Comparison of ENCODE assay signal across 1 cellular context in genomic region chr10:98778277-98778759, GRCh38.
TF ChIP-seq lines count a peak whose summit lies in the region.

No MANE protein-coding gene starts in this region.

TF ChIP-seq in K562, 482 proteins besides CTCF, POLR2A, EP300 and RAD21 (continued from another document and continues in another):
- TF ChIP-seq TSHZ1 (CRISPR knock-in tag; IDR thresholded peaks at IDR 0.05) (no peak), ZNF785 (CRISPR knock-in tag; IDR thresholded peaks at IDR 0.05) (no peak), SOX6 (IDR thresholded peaks at IDR 0.05) (peak; percentile 68), KDM1A (IDR thresholded peaks at IDR 0.05) (peak; percentile 87 to 92), MXI1 (IDR thresholded peaks at IDR 0.05; ENCODE audit: low read depth, low read length) (no peak), ZFP1 (CRISPR knock-in tag; IDR thresholded peaks at IDR 0.05) (no peak), IRF1 (CRISPR knock-in tag; IDR thresholded peaks at IDR 0.05; ENCODE audit: borderline replicate concordance) (no peak), ESRRA (IDR thresholded peaks at IDR 0.05; ENCODE audit: borderline replicate concordance, low read depth) (peak; percentile 74; the same call in 1 of the 2 replicates), NCOR1 (IDR thresholded peaks at IDR 0.05) (peak; percentile 90), ARNT (IDR thresholded peaks at IDR 0.05) (peak; percentile 50 to 59; a peak in 1 of 4 replicates), BDP1 (IDR thresholded peaks at IDR 0.05; ENCODE audit: insufficient read depth, insufficient read length) (no peak), GTF2E2 (tag; IDR thresholded peaks at IDR 0.05) (0 out of 2 replicates have a peak, but pooled peaks have one; percentile 44), ZNF175 (CRISPR knock-in tag; IDR thresholded peaks at IDR 0.05; ENCODE audit: low read depth) (peak; percentile 84), FIP1L1 (IDR thresholded peaks at IDR 0.05; ENCODE audit: low read depth, low read length, poor library complexity, severe bottlenecking) (no peak), VEZF1 (CRISPR knock-in tag; IDR thresholded peaks at IDR 0.05) (peak; percentile 64), HES1 (IDR thresholded peaks at IDR 0.05; ENCODE audit: low read depth) (peak; percentile 46; the same call in 1 of the 2 replicates), TAL1 (IDR thresholded peaks at IDR 0.05) (peak; percentile 91), FOXM1 (IDR thresholded peaks at IDR 0.05; ENCODE audit: low read depth) (peak; percentile 71), FOXM1 (CRISPR knock-in tag; IDR thresholded peaks at IDR 0.05; ENCODE audit: low read depth) (no peak), TCF3 (CRISPR knock-in tag; IDR thresholded peaks at IDR 0.05) (peak; percentile 95), ZBTB7A (IDR thresholded peaks at IDR 0.05; ENCODE audit: borderline replicate concordance, control insufficient read depth, low read depth, low read length) (peak; percentile 80; the same call in 1 of the 2 replicates), NCOA2 (IDR thresholded peaks at IDR 0.05; ENCODE audit: partially characterized antibody in 2 of 2) (peak in 1 of 2 experiments; percentile 39), ZMIZ1 (IDR thresholded peaks at IDR 0.05; ENCODE audit: low read depth in 2 of 2, low read length in 2 of 2) (peak in 1 of 2 experiments; percentile 89; a peak in 2 of 4 replicates), SNIP1 (IDR thresholded peaks at IDR 0.05; ENCODE audit: low read depth) (no peak), RBM14 (IDR thresholded peaks at IDR 0.05; ENCODE audit: borderline replicate concordance, insufficient read depth, low read depth, low read length) (no peak), CBFA2T2 (conservative IDR thresholded peaks at IDR 0.05) (peak; percentile 91), CEBPB (tag; IDR thresholded peaks at IDR 0.05) (peak; percentile 66), SPI1 (IDR thresholded peaks at IDR 0.05; ENCODE audit: borderline replicate concordance, low read depth, low read length) (peak; percentile 61; the same call in 1 of the 2 replicates), KLF13 (tag; IDR thresholded peaks at IDR 0.05; ENCODE audit: borderline replicate concordance, low read depth) (no peak), NR2C2 (CRISPR knock-in tag; IDR thresholded peaks at IDR 0.05) (no peak), NR2C2 (tag; IDR thresholded peaks at IDR 0.05) (peak; percentile 53), POLR2AphosphoS5 (IDR thresholded peaks at IDR 0.05; ENCODE audit: control insufficient read depth, insufficient read depth, low read depth, low read length) (peak; percentile 83), SMAD4 (CRISPR knock-in tag; conservative IDR thresholded peaks at IDR 0.05) (peak; percentile 40; the same call in 1 of the 2 replicates), NFRKB (IDR thresholded peaks at IDR 0.05; ENCODE audit: low read depth) (peak; percentile 84), AFF1 (IDR thresholded peaks at IDR 0.05; ENCODE audit: low read depth in 1 of 2, partially characterized antibody in 2 of 2) (peak in 1 of 2 experiments; percentile 27)
- TF ChIP-seq, protein P1, sequence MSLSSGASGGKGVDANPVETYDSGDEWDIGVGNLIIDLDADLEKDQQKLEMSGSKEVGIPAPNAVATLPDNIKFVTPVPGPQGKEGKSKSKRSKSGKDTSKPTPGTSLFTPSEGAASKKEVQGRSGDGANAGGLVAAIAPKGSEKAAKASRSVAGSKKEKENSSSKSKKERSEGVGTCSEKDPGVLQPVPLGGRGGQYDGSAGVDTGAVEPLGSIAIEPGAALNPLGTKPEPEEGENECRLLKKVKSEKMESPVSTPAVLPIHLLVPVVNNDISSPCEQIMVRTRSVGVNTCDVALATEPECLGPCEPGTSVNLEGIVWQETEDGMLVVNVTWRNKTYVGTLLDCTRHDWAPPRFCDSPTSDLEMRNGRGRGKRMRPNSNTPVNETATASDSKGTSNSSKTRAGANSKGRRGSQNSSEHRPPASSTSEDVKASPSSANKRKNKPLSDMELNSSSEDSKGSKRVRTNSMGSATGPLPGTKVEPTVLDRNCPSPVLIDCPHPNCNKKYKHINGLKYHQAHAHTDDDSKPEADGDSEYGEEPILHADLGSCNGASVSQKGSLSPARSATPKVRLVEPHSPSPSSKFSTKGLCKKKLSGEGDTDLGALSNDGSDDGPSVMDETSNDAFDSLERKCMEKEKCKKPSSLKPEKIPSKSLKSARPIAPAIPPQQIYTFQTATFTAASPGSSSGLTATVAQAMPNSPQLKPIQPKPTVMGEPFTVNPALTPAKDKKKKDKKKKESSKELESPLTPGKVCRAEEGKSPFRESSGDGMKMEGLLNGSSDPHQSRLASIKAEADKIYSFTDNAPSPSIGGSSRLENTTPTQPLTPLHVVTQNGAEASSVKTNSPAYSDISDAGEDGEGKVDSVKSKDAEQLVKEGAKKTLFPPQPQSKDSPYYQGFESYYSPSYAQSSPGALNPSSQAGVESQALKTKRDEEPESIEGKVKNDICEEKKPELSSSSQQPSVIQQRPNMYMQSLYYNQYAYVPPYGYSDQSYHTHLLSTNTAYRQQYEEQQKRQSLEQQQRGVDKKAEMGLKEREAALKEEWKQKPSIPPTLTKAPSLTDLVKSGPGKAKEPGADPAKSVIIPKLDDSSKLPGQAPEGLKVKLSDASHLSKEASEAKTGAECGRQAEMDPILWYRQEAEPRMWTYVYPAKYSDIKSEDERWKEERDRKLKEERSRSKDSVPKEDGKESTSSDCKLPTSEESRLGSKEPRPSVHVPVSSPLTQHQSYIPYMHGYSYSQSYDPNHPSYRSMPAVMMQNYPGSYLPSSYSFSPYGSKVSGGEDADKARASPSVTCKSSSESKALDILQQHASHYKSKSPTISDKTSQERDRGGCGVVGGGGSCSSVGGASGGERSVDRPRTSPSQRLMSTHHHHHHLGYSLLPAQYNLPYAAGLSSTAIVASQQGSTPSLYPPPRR (CRISPR knock-in tag; IDR thresholded peaks at IDR 0.05; ENCODE audit: borderline replicate concordance): peak; percentile 64; the same call in 1 of the 2 replicates
- TF ChIP-seq, protein P2, sequence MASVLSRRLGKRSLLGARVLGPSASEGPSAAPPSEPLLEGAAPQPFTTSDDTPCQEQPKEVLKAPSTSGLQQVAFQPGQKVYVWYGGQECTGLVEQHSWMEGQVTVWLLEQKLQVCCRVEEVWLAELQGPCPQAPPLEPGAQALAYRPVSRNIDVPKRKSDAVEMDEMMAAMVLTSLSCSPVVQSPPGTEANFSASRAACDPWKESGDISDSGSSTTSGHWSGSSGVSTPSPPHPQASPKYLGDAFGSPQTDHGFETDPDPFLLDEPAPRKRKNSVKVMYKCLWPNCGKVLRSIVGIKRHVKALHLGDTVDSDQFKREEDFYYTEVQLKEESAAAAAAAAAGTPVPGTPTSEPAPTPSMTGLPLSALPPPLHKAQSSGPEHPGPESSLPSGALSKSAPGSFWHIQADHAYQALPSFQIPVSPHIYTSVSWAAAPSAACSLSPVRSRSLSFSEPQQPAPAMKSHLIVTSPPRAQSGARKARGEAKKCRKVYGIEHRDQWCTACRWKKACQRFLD (CRISPR knock-in tag; IDR thresholded peaks at IDR 0.05): peak; percentile 91
- TF ChIP-seq, protein P3, sequence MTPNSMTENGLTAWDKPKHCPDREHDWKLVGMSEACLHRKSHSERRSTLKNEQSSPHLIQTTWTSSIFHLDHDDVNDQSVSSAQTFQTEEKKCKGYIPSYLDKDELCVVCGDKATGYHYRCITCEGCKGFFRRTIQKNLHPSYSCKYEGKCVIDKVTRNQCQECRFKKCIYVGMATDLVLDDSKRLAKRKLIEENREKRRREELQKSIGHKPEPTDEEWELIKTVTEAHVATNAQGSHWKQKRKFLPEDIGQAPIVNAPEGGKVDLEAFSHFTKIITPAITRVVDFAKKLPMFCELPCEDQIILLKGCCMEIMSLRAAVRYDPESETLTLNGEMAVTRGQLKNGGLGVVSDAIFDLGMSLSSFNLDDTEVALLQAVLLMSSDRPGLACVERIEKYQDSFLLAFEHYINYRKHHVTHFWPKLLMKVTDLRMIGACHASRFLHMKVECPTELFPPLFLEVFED (CRISPR knock-in tag; conservative IDR thresholded peaks at IDR 0.05): 0 out of 2 replicates have a peak, but pooled peaks have one; percentile 21
